ENCODE assay signal across 1 cellular context in the genomic region with DNA sequence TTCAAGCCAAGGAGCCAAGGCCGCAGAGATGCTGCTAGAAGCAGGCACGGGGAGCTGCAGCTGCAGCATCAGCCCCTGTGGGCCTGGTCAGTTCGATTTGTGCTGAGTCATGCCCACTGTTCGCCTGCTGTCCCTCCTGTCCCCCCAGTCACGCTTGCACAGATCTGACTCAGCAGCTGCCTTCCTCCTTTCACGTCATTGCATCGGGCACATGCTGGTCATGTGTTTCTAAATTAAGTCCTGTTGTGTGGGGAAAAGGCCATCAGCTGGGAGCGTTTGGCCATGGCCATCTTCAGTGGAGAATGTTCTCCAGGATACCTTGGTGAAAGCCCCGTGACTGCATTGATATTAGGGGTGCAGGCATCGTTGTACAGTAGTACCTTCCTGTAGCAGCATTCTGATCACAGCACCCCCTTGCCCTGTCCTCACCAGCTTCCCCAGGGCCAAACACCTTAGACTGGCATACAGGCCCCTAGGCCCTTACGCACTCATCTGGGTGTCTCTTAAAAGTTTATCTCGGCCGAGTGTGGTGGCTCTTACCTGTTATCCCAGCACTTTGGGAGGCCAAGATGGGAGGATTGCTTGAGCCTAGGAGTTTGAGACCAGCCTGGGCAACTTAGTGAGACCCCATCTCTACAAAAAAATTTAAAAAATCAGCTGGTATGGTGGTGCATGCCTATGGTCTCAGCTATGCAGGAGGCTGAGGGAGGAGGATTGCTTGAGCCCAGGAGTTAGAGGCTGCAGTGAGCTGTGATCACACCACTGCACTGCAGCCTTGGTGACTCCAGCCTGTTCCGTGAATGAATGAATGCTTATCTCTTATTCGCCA.
A peak's percentile ranks its signal among the peaks of the same experiment; 100 is the strongest.
TF ChIP-seq lines count a peak whose summit lies in the region.

No MANE protein-coding gene starts in this region.

TF ChIP-seq in H1, 55 proteins besides CTCF, POLR2A, EP300 and RAD21:
- TF ChIP-seq MAFK (IDR thresholded peaks at IDR 0.05; ENCODE audit: low read depth, low read length) (peak; percentile 87), CTBP2 (IDR thresholded peaks at IDR 0.05; ENCODE audit: borderline replicate concordance, insufficient read depth, insufficient read length, low read length) (no peak), EZH2 (IDR thresholded peaks at IDR 0.05; ENCODE audit: low read depth, low read length, severe bottlenecking) (no peak), SP1 (IDR thresholded peaks at IDR 0.05; ENCODE audit: low read depth, low read length) (no peak), SIX5 (IDR thresholded peaks at IDR 0.05; ENCODE audit: low read depth, low read length) (no peak), TAF7 (optimal IDR thresholded peaks at IDR 0.05; ENCODE audit: borderline replicate concordance, low read depth, low read length) (no peak), BACH1 (IDR thresholded peaks at IDR 0.05; ENCODE audit: low read length) (peak; percentile 98), TEAD4 (IDR thresholded peaks at IDR 0.05; ENCODE audit: low read depth, low read length) (no peak), CBX8 (IDR thresholded peaks at IDR 0.05; ENCODE audit: borderline replicate concordance, low read depth, low read length) (no peak), YY1 (IDR thresholded peaks at IDR 0.05; ENCODE audit: low read depth, low read length) (no peak), BCL11A (IDR thresholded peaks at IDR 0.05; ENCODE audit: low read depth in 2 of 2, low read length in 2 of 2) (no peak), SRF (IDR thresholded peaks at IDR 0.05; ENCODE audit: low read depth, low read length) (no peak), BRCA1 (IDR thresholded peaks at IDR 0.05; ENCODE audit: low read depth, low read length) (no peak), TBP (IDR thresholded peaks at IDR 0.05; ENCODE audit: low read depth, low read length) (no peak), PHF8 (conservative IDR thresholded peaks at IDR 0.05; ENCODE audit: low read depth, low read length) (no peak), MAX (IDR thresholded peaks at IDR 0.05) (0 out of 2 replicates have a peak, but pooled peaks have one; percentile 25), SIN3A (conservative IDR thresholded peaks at IDR 0.05 in 1 of 2, IDR thresholded peaks at IDR 0.05 in 1 of 2; ENCODE audit: low read depth in 1 of 2, low read length in 2 of 2) (no peak), FOSL1 (IDR thresholded peaks at IDR 0.05; ENCODE audit: insufficient read depth, low read depth, low read length) (no peak), EGR1 (IDR thresholded peaks at IDR 0.05; ENCODE audit: borderline replicate concordance, low read depth, low read length) (no peak), KDM5A (IDR thresholded peaks at IDR 0.05; ENCODE audit: low read length) (no peak)
